Comparison of ENCODE assay signal across 17 cellular contexts in the genomic region with DNA sequence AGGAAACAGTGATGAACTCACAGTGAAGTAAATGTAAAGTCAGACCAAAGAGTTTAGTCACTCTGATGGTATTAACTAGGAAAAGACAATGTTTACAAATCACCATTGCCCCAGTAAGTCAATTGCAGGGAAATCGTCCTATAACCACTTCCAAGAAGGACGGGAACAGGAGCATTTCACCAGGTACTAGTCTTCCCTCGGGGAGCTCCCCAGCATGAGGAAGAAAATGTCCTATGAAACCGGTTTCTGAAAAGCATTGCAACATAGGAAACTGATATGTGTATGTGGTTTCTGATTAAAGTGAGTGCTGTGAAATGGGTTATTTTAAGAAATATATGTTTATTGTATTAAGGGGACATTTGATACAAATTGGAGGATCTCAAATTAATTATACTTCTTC.
DNase-seq lines count a peak whose midpoint lies in the region; ATAC-seq, FAIRE-seq and TF ChIP-seq lines count a peak whose summit lies in the region.
"Had no signal": no experiment of that assay in that cellular context is flagged by ENCODE, and none has a peak within 500 bp of the region (broad histone marks: within the 10 kb centered on the region; RNA-seq: fewer than 3 reads in every experiment).

No MANE protein-coding gene starts in this region.

- no peak overlapping the region for H3K27ac ChIP-seq in PC-3 (ENCODE audit: low read length)
- H3K27ac ChIP-seq: 22Rv1, GM23248 had no signal

- H3K79me2 ChIP-seq in PC-3 (ENCODE audit: low read length): no peaks in the 10 kb centered on the region

- H3K36me3 Mint-ChIP-seq in neural crest cell (ENCODE audit: low read depth): no peaks in the 10 kb centered on the region
- H3K36me3 Mint-ChIP-seq: CD14-positive monocyte; CD8-positive, alpha-beta memory T cell had no signal

- POLR2A ChIA-PET in PC-3 (lab: Charles Lee; ENCODE audit: unreplicated experiment): no interaction called here

- H4K20me1 ChIP-seq in PC-3 (ENCODE audit: low read length): no peaks in the 10 kb centered on the region

- H3K9me3 Mint-ChIP-seq in neural crest cell: no peaks in the 10 kb centered on the region
- H3K9me3 Mint-ChIP-seq: CD14-positive monocyte had no signal

- peaks cover 34% of the 10 kb centered on the region for H3K27me3 Mint-ChIP-seq in neural crest cell (ENCODE audit: low read depth)

- peaks cover 27% of the 10 kb centered on the region for H3K4me1 Mint-ChIP-seq in neural crest cell
- H3K4me1 Mint-ChIP-seq: CD14-positive monocyte; CD8-positive, alpha-beta memory T cell had no signal

- no peaks in the 10 kb centered on the region for H3F3A ChIP-seq in PC-3 (ENCODE audit: low read length, unreplicated experiment)

- no peak overlapping the region for H3K4me3 Mint-ChIP-seq in neural crest cell
- H3K4me3 Mint-ChIP-seq: CD14-positive monocyte; CD8-positive, alpha-beta memory T cell had no signal

- DNase-seq in NCI-H2107 treated with DMSO at 0.1 percent for 48 hours (lab: John Stamatoyannopoulos, UW; ENCODE audit: unreplicated experiment) (peak; percentile 77), NCI-H2107 (lab: John Stamatoyannopoulos, UW) (no peak), PC-3 (peak; percentile 3), bronchial epithelial cell (ENCODE audit: low read depth) (peak; percentile 46), neural crest cell (ENCODE audit: low read depth, low spot score) (no peak), ureter (ENCODE audit: low spot score) (no peak), SK-N-DZ (ENCODE audit: low spot score) (no peak)
- DNase-seq in activated naive CD4-positive, alpha-beta T cell treated with anti-CD3 and anti-CD28 coated beads, Interleukin-2, amount 50 U/mL, for 16 hours: no peak
- DNase-seq: Caco-2; CD8-positive, alpha-beta memory T cell; DMS53; GM23248 had no signal

- FAIRE-seq in bronchial epithelial cell (lab: Jason Lieb, UNC): no peak
- FAIRE-seq: GM12878, GM18507, H54 had no signal

- H3K27ac Mint-ChIP-seq in neural crest cell (ENCODE audit: unreplicated experiment): peak overlapping the region; percentile 61
- H3K27ac Mint-ChIP-seq: CD14-positive monocyte; CD8-positive, alpha-beta memory T cell had no signal

- H3K4me3 ChIP-seq in PC-3 (ENCODE audit: low read length) (no peak overlapping the region), bronchial epithelial cell (ENCODE audit: low read depth, low read length) (no peak overlapping the region)
- H3K4me3 ChIP-seq: GM12878, GM23248 had no signal

- no peaks in the 10 kb centered on the region for H3K9me2 ChIP-seq in PC-3 (replicated peaks; ENCODE audit: low read length)

- ATAC-seq in PC-3: no peak
- ATAC-seq: GM12878 had no signal

- H3K9me3 ChIP-seq in PC-3 (ENCODE audit: low read length): no peaks in the 10 kb centered on the region
- H3K9me3 ChIP-seq: Caco-2 had no signal

- H2AFZ ChIP-seq in PC-3 (ENCODE audit: low read length): no peak overlapping the region
- H2AFZ ChIP-seq: GM23248 had no signal

- intact Hi-C loops in PC-3 (cut with micrococcal nuclease): no loop called here

- no TSS peak for BruUV-seq in PC-3 (replicated peaks; lab: Mats Ljungman, UMichigan)

- CTCF ChIA-PET in PC-3 (lab: Charles Lee): no interaction called here

- no peaks in the 10 kb centered on the region for H3K27me3 ChIP-seq in PC-3 (ENCODE audit: low read length)
- no peaks in the 10 kb centered on the region for H3K27me3 ChIP-seq in bronchial epithelial cell (ENCODE audit: control insufficient read depth, insufficient read depth, low read length)

- 0 out of 2 replicates have a peak, but pooled peaks cover 11% of the 10 kb centered on the region for H3K4me1 ChIP-seq in PC-3 (ENCODE audit: insufficient read depth, low read length)
- H3K4me1 ChIP-seq: Caco-2 had no signal

- TF ChIP-seq CTCF in PC-3 (conservative IDR thresholded peaks at IDR 0.05; ENCODE audit: low read depth, low read length) (no peak), bronchial epithelial cell (IDR thresholded peaks at IDR 0.05; ENCODE audit: insufficient read depth, low read length, severe bottlenecking) (no peak), neural crest cell (conservative IDR thresholded peaks at IDR 0.05) (no peak)

- H3K9ac ChIP-seq in PC-3 (ENCODE audit: low read length): no peak overlapping the region
- H3K9ac ChIP-seq: GM23248 had no signal

- no peaks in the 10 kb centered on the region for H3K36me3 ChIP-seq in PC-3 (ENCODE audit: low read depth, low read length)
- H3K36me3 ChIP-seq in bronchial epithelial cell (ENCODE audit: control insufficient read depth, insufficient read depth, low read length): no peaks in the 10 kb centered on the region

- peak overlapping the region; percentile 35; the same call in 1 of the 2 replicates for H3K4me2 ChIP-seq in PC-3 (ENCODE audit: low read length)

Comparison
In these comparisons a context has a peak if more than half of its experiments do, and no peak if none do; other contexts are left out.
1. DNase-seq: peak in NCI-H2107 treated with DMSO at 0.1 percent for 48 hours (single experiment), PC-3 (single experiment) and bronchial epithelial cell (single experiment); none in NCI-H2107 (single experiment), neural crest cell (single experiment), ureter (single experiment), activated naive CD4-positive, alpha-beta T cell treated with anti-CD3 and anti-CD28 coated beads, Interleukin-2, amount 50 U/mL, for 16 hours (single experiment) and SK-N-DZ (single experiment).